Comparison of ENCODE assay signal across 1 cellular context in the genomic region with DNA sequence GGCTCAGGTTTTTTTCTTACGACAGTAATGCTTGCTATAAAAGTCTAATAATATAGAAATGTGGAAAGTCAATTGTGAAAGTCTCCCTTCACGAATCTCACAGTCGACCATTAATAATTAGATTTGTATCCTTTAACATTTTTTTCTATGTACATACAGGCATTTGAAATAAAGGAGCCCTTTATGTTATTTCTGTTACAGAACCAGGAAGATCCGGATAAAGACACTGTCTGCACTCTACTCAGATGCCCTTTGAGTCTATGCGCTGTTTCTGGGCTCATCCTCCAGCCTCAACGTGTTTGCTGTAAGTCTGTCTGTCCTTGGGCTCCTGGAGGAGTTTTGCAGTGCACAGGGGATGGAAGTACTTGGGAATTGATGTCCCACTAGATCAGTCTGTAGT.
TF ChIP-seq lines count a peak whose summit lies in the region.

No MANE protein-coding gene starts in this region.

TF ChIP-seq in GM23338, 12 proteins besides CTCF, POLR2A, EP300 and RAD21:
- TF ChIP-seq, protein P1, sequence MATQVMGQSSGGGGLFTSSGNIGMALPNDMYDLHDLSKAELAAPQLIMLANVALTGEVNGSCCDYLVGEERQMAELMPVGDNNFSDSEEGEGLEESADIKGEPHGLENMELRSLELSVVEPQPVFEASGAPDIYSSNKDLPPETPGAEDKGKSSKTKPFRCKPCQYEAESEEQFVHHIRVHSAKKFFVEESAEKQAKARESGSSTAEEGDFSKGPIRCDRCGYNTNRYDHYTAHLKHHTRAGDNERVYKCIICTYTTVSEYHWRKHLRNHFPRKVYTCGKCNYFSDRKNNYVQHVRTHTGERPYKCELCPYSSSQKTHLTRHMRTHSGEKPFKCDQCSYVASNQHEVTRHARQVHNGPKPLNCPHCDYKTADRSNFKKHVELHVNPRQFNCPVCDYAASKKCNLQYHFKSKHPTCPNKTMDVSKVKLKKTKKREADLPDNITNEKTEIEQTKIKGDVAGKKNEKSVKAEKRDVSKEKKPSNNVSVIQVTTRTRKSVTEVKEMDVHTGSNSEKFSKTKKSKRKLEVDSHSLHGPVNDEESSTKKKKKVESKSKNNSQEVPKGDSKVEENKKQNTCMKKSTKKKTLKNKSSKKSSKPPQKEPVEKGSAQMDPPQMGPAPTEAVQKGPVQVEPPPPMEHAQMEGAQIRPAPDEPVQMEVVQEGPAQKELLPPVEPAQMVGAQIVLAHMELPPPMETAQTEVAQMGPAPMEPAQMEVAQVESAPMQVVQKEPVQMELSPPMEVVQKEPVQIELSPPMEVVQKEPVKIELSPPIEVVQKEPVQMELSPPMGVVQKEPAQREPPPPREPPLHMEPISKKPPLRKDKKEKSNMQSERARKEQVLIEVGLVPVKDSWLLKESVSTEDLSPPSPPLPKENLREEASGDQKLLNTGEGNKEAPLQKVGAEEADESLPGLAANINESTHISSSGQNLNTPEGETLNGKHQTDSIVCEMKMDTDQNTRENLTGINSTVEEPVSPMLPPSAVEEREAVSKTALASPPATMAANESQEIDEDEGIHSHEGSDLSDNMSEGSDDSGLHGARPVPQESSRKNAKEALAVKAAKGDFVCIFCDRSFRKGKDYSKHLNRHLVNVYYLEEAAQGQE (IDR thresholded peaks at IDR 0.05; ENCODE audit: unreplicated experiment), result no peak
- TF ChIP-seq EZH2 (IDR thresholded peaks at IDR 0.05; ENCODE audit: low read depth, unreplicated experiment), result no peak
- no peak for TF ChIP-seq POLR2AphosphoS5 (IDR thresholded peaks at IDR 0.05; ENCODE audit: low read depth)
